Comparison of ENCODE assay signal across 1 cellular context in genomic region chr12:109464642-109465351, GRCh38.
TF ChIP-seq lines count a peak whose summit lies in the region.

No MANE protein-coding gene starts in this region.

TF ChIP-seq in H1, 55 proteins besides CTCF, POLR2A, EP300 and RAD21:
- TF ChIP-seq CEBPB (IDR thresholded peaks at IDR 0.05; ENCODE audit: low read depth, low read length) (no peak), CHD2 (IDR thresholded peaks at IDR 0.05; ENCODE audit: low read length) (no peak), SAP30 (IDR thresholded peaks at IDR 0.05; ENCODE audit: insufficient read depth, insufficient replicate concordance, low read length) (no peak), ZNF274 (IDR thresholded peaks at IDR 0.05; ENCODE audit: borderline replicate concordance, extremely low read depth, low read length) (no peak), SP4 (IDR thresholded peaks at IDR 0.05; ENCODE audit: low read length) (no peak), HDAC2 (IDR thresholded peaks at IDR 0.05; ENCODE audit: borderline replicate concordance in 1 of 2, low read depth in 2 of 2, low read length in 2 of 2) (no peak), RBBP5 (IDR thresholded peaks at IDR 0.05; ENCODE audit: borderline replicate concordance, low read depth, low read length) (no peak), NANOG (IDR thresholded peaks at IDR 0.05; ENCODE audit: insufficient read depth, low read depth, low read length, poor library complexity, severe bottlenecking) (no peak), SUZ12 (IDR thresholded peaks at IDR 0.05; ENCODE audit: low read length) (no peak), HDAC6 (IDR thresholded peaks at IDR 0.05; ENCODE audit: low read depth, low read length) (no peak), CBX8 (IDR thresholded peaks at IDR 0.05; ENCODE audit: borderline replicate concordance, low read depth, low read length) (no peak), ATF2 (IDR thresholded peaks at IDR 0.05; ENCODE audit: low read length) (no peak), JUN (IDR thresholded peaks at IDR 0.05; ENCODE audit: low read depth, low read length) (no peak), TCF12 (IDR thresholded peaks at IDR 0.05; ENCODE audit: low read depth, low read length) (no peak), SIX5 (IDR thresholded peaks at IDR 0.05; ENCODE audit: low read depth, low read length) (no peak), MAX (IDR thresholded peaks at IDR 0.05) (no peak), POU5F1 (IDR thresholded peaks at IDR 0.05; ENCODE audit: low read depth, low read length) (no peak), SIRT6 (IDR thresholded peaks at IDR 0.05; ENCODE audit: low read length) (no peak), GABPA (IDR thresholded peaks at IDR 0.05; ENCODE audit: borderline replicate concordance, insufficient read depth, low read length) (no peak)
TF ChIP-seq in H1: peak in this region for 0.
